ENCODE assay signal across 8 cellular contexts in genomic region chr1:61053712-61054608, GRCh38. TPM values are rescaled to one million over a fixed set of nuclear protein-coding genes. Genes with fewer than 3 reads are reported as not detected.
DNase-seq lines count a peak whose midpoint lies in the region; ATAC-seq, FAIRE-seq and TF ChIP-seq lines count a peak whose summit lies in the region.

No MANE protein-coding gene starts in this region.

- no peaks in the 10 kb centered on the region for H3K9me3 Mint-ChIP-seq in CD4-positive, alpha-beta memory T cell
- no peaks in the 10 kb centered on the region for H3K9me3 Mint-ChIP-seq in endodermal cell

- WGBS in endodermal cell (ENCODE audit: insufficient coverage in 1 of 2, insufficient read length in 1 of 2), 2 experiments: 3 to 4% methylated on average over 20 to 54 of the region's 55 CpGs
- WGBS in aorta, 2 donors: 7 to 8% methylated on average over 48 to 55 of the region's 55 CpGs

- H3K27me3 Mint-ChIP-seq in CD4-positive, alpha-beta memory T cell: peaks cover 33 to 45% of the 10 kb centered on the region in 2 donors
- peaks cover 72% of the 10 kb centered on the region for H3K27me3 Mint-ChIP-seq in endodermal cell (ENCODE audit: insufficient read depth)

- intact Hi-C loops in CD4-positive, alpha-beta memory T cell (cut with micrococcal nuclease): loop anchor here (5.0 to 10.0 kb wide), 2 partner anchors 68 to 261 kb away; no protein-coding TSS in a partner anchor
- intact Hi-C loops in aorta (cut with DNase I): loop anchor here (2.0 to 5.0 kb wide), 5 partner anchors 33 to 798 kb away; partner anchors contain the start of gene PATJ (in 1 of the 2)

- peak overlapping the region; percentile 68 to 94 (median 86) for H3K4me3 Mint-ChIP-seq in CD4-positive, alpha-beta memory T cell
- peak overlapping the region; percentile 52 for H3K4me3 Mint-ChIP-seq in endodermal cell

- no peak for TF ChIP-seq POLR2A in Peyer's patch (IDR thresholded peaks at IDR 0.05)
- TF ChIP-seq POLR2A in H54 (IDR thresholded peaks at IDR 0.05; ENCODE audit: low read depth, low read length): no peak

- no peaks in the 10 kb centered on the region for H3K36me3 ChIP-seq in CD4-positive, alpha-beta memory T cell (ENCODE audit: insufficient read depth, low read length)
- H3K36me3 ChIP-seq in Peyer's patch (no peaks in the 10 kb centered on the region), endodermal cell (ENCODE audit: control insufficient read depth, insufficient read depth, low read length) (no peaks in the 10 kb centered on the region), muscle layer of duodenum (ENCODE audit: control insufficient read depth in 1 of 2, insufficient read depth in 2 of 2, low read length in 2 of 2) (no peaks in the 10 kb centered on the region), aorta (ENCODE audit: control insufficient read depth in 1 of 2, insufficient read depth in 2 of 2, low read length in 1 of 2) (no peaks in the 10 kb centered on the region)

- H3K9ac ChIP-seq in endodermal cell (ENCODE audit: extremely low read depth, low read length, poor library complexity, severe bottlenecking): no peak overlapping the region

- H3K4me1 ChIP-seq in CD4-positive, alpha-beta memory T cell (ENCODE audit: insufficient read depth, low read length): peaks cover 46% of the 10 kb centered on the region
- H3K4me1 ChIP-seq in Peyer's patch (peaks cover 0 to 38% (median 15%) of the 10 kb centered on the region in 4 donors), endodermal cell (ENCODE audit: control insufficient read depth, insufficient read depth, low read length) (peaks cover 4% of the 10 kb centered on the region), muscle layer of duodenum (ENCODE audit: control insufficient read depth in 1 of 2, insufficient read depth in 2 of 2, low read length in 2 of 2) (peaks cover 19 to 46% of the 10 kb centered on the region in 2 donors), aorta (ENCODE audit: control insufficient read depth in 1 of 2, insufficient read depth in 2 of 2, low read length in 2 of 2) (peaks cover 0 to 11% of the 10 kb centered on the region in 2 donors)

- ATAC-seq in aorta (ENCODE audit: low FRiP score) (no peak), HG03469 (IDR thresholded peaks at IDR 0.05; ENCODE audit: unreplicated experiment) (no peak)

- H3K27ac ChIP-seq in CD4-positive, alpha-beta memory T cell (ENCODE audit: low read depth, low read length): no peak overlapping the region
- peak overlapping the region; percentile 2 to 73 (median 58) for H3K27ac ChIP-seq in Peyer's patch
- no peak overlapping the region for H3K27ac ChIP-seq in endodermal cell (ENCODE audit: low read depth, low read length)
- H3K27ac ChIP-seq in muscle layer of duodenum (ENCODE audit: low read length): peak overlapping the region; percentile 30
- peak overlapping the region; percentile 70 to 96 for H3K27ac ChIP-seq in aorta (ENCODE audit: low read depth in 1 of 2, low read length in 2 of 2)

- H3K9me3 ChIP-seq in CD4-positive, alpha-beta memory T cell (ENCODE audit: control insufficient read depth in 1 of 2, low read length in 2 of 2): no peaks in the 10 kb centered on the region
- H3K9me3 ChIP-seq in Peyer's patch (no peaks in the 10 kb centered on the region), endodermal cell (ENCODE audit: control insufficient read depth, low read length) (no peaks in the 10 kb centered on the region), muscle layer of duodenum (ENCODE audit: control insufficient read depth in 1 of 2, low read length in 2 of 2) (no peaks in the 10 kb centered on the region), aorta (ENCODE audit: control insufficient read depth, low read length) (no peaks in the 10 kb centered on the region)

- peak overlapping the region in 1 of 7 donors; percentile 52 for H3K27ac Mint-ChIP-seq in CD4-positive, alpha-beta memory T cell
- H3K27ac Mint-ChIP-seq in endodermal cell: no peak overlapping the region

- H3K4me1 Mint-ChIP-seq in CD4-positive, alpha-beta memory T cell: peaks cover 16 to 42% (median 29%) of the 10 kb centered on the region in 4 donors
- H3K4me1 Mint-ChIP-seq in endodermal cell: peaks cover 37% of the 10 kb centered on the region

- CTCF ChIA-PET in CD4-positive, alpha-beta memory T cell (lab: Charles Lee; ENCODE audit: partially characterized antibody): interaction anchor here (1.3 to 3.2 kb wide), 2 partner anchors 11 to 25 kb away, joined by 4 to 15 read pairs; no protein-coding TSS in a partner anchor

- peaks cover 0 to 3% of the 10 kb centered on the region in 2 donors for H3K36me3 Mint-ChIP-seq in CD4-positive, alpha-beta memory T cell
- H3K36me3 Mint-ChIP-seq in endodermal cell (ENCODE audit: low read depth): no peaks in the 10 kb centered on the region

- POLR2A ChIA-PET in CD4-positive, alpha-beta memory T cell (lab: Charles Lee; ENCODE audit: partially characterized antibody): interaction anchor here (2.6 kb wide), 1 partner anchor 24 kb away, joined by 10 read pairs; no protein-coding TSS in a partner anchor

- H3K27me3 ChIP-seq in CD4-positive, alpha-beta memory T cell (ENCODE audit: insufficient read depth, low read length): peaks cover 5% of the 10 kb centered on the region
- H3K27me3 ChIP-seq in Peyer's patch (no peaks in the 10 kb centered on the region), endodermal cell (ENCODE audit: control insufficient read depth, insufficient read depth, low read length, poor library complexity, severe bottlenecking) (peaks cover 74% of the 10 kb centered on the region), muscle layer of duodenum (ENCODE audit: low read depth, low read length) (no peaks in the 10 kb centered on the region), aorta (ENCODE audit: control insufficient read depth in 1 of 2, insufficient read depth in 2 of 2, low read length in 1 of 2) (no peaks in the 10 kb centered on the region)

- FAIRE-seq in H54 (lab: Jason Lieb, UNC): no peak

- DNase-seq in CD4-positive, alpha-beta memory T cell: no peak
- DNase-seq in Peyer's patch (peak in 2 of 3 donors; percentile 61 to 71), endodermal cell (peak; percentile 78), aorta (peak; percentile 73 to 84), OCI-M2 (lab: John Stamatoyannopoulos, UW; ENCODE audit: unreplicated experiment) (no peak), H54 (ENCODE audit: insufficient read length, low spot score) (no peak)

- TF ChIP-seq CTCF in Peyer's patch (IDR thresholded peaks at IDR 0.05) (no peak), endodermal cell (conservative IDR thresholded peaks at IDR 0.05) (no peak)

- no peak overlapping the region for H3K4me3 ChIP-seq in CD4-positive, alpha-beta memory T cell (ENCODE audit: low read length in 2 of 2)
- H3K4me3 ChIP-seq in Peyer's patch (peak overlapping the region; percentile 20 to 48 (median 39)), endodermal cell (ENCODE audit: low read length) (peak overlapping the region; percentile 69), muscle layer of duodenum (ENCODE audit: low read depth in 1 of 2, low read length in 2 of 2) (peak overlapping the region; percentile 52 to 55), aorta (ENCODE audit: low read length in 2 of 2) (peak overlapping the region; percentile 2 to 10)

RNA-seq across cellular contexts. Expression of gene NFIA, which starts 28.4 kb away (rescaled TPM):
- 1 to 10 TPM; 6.9 to 7.3 TPM for total RNA-seq in CD4-positive, alpha-beta memory T cell
- polyA plus RNA-seq in CD4-positive, alpha-beta memory T cell: 1 to 10 TPM; 5.1 to 6.6 TPM
- 100 to 1,000 TPM in 1 of 4 donors, 10 to 100 TPM in 3; 32.0 to 160 (median 32.9) TPM for total RNA-seq in Peyer's patch
- total RNA-seq in endodermal cell: 1 to 10 TPM; 2.3 to 3.8 TPM
- 3.7 TPM for polyA plus RNA-seq in endodermal cell (2013, experiment 1 of 2)
- polyA plus RNA-seq in endodermal cell (2013, experiment 2 of 2): 5.1 TPM
- 100 to 1,000 TPM; 139 to 221 TPM for total RNA-seq in aorta
- 10 to 100 TPM; 15.3 to 25.7 TPM for polyA plus RNA-seq in aorta

Comparison
In these comparisons a context has a peak if more than half of its experiments do, and no peak if none do; other contexts are left out.
1. DNase-seq: peak in Peyer's patch (2 of 3), endodermal cell (single experiment) and aorta (2 of 2); none in CD4-positive, alpha-beta memory T cell (0 of 5), OCI-M2 (single experiment) and H54 (single experiment).
2. H3K27ac ChIP-seq: peak in Peyer's patch (4 of 4), muscle layer of duodenum (single experiment) and aorta (2 of 2); none in CD4-positive, alpha-beta memory T cell (single experiment) and endodermal cell (single experiment).
3. H3K4me3 ChIP-seq: peak in Peyer's patch (4 of 4), endodermal cell (single experiment), muscle layer of duodenum (2 of 2) and aorta (2 of 2); none in CD4-positive, alpha-beta memory T cell (0 of 2).